ENCODE assay signal across 1 cellular context in the genomic region with DNA sequence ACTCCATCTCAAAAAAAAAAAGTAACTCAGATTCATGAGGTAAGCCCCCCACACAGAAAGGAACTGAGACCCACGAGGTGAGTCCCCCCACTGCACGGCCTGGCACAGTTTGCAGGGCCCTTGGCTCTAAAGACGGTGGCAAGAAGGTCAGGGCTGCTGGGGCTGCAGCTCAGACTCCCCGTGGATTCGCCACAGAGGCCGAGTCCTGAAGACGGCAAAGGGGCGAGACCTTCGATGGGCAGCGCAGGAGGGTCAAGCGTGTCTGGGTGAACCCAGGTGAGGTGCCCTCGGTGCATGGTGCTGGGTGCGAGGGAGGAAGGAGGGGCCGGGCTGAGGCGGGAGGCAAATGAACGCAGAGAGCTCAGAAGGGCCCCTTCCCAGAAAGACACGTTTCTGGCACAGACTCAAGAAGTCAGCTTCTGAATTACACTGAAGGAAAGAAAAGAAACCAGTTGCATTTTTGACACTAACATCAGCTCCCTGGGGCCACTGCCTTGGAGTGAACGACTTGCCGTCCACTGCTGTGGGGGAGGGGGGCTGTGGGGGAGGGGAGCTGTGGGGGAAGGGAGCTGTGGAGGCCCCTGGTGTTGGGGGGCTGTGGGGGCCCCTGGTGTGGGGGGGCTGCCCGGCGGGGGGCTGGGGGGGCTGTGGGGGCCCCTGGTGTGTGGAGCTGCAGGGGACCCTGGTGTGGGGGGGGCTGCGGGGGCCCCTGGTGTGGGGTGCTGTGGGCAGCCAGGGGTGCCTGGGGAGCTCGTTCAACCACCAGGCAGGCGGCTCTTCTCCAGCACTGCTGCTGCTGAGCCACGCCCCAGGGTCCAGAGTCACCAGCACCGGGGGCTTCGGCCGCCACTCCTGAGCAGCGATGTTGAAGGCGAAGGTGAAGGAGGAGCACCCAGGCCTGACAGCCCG.
TF ChIP-seq lines count a peak whose summit lies in the region.

No MANE protein-coding gene starts in this region.

TF ChIP-seq in WTC11, 78 proteins besides CTCF, POLR2A, EP300 and RAD21 (continued from another document):
- TF ChIP-seq CBFB (CRISPR knock-in tag; IDR thresholded peaks at IDR 0.05; ENCODE audit: low read depth) (no peak), JAZF1 (CRISPR knock-in tag; IDR thresholded peaks at IDR 0.05) (no peak), ZNF263 (CRISPR knock-in tag; IDR thresholded peaks at IDR 0.05; ENCODE audit: low read depth) (no peak), RORB (CRISPR knock-in tag; IDR thresholded peaks at IDR 0.05) (no peak), HMGXB4 (CRISPR knock-in tag; IDR thresholded peaks at IDR 0.05) (no peak)
- TF ChIP-seq, protein P1, sequence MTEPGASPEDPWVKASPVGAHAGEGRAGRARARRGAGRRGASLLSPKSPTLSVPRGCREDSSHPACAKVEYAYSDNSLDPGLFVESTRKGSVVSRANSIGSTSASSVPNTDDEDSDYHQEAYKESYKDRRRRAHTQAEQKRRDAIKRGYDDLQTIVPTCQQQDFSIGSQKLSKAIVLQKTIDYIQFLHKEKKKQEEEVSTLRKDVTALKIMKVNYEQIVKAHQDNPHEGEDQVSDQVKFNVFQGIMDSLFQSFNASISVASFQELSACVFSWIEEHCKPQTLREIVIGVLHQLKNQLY (CRISPR knock-in tag; IDR thresholded peaks at IDR 0.05) = no peak
- TF ChIP-seq, protein P2, sequence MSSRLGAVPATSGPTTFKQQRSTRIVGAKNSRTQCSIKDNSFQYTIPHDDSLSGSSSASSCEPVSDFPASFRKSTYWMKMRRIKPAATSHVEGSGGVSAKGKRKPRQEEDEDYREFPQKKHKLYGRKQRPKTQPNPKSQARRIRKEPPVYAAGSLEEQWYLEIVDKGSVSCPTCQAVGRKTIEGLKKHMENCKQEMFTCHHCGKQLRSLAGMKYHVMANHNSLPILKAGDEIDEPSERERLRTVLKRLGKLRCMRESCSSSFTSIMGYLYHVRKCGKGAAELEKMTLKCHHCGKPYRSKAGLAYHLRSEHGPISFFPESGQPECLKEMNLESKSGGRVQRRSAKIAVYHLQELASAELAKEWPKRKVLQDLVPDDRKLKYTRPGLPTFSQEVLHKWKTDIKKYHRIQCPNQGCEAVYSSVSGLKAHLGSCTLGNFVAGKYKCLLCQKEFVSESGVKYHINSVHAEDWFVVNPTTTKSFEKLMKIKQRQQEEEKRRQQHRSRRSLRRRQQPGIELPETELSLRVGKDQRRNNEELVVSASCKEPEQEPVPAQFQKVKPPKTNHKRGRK (CRISPR knock-in tag; IDR thresholded peaks at IDR 0.05; ENCODE audit: borderline replicate concordance) = no peak
- TF ChIP-seq, protein P3, sequence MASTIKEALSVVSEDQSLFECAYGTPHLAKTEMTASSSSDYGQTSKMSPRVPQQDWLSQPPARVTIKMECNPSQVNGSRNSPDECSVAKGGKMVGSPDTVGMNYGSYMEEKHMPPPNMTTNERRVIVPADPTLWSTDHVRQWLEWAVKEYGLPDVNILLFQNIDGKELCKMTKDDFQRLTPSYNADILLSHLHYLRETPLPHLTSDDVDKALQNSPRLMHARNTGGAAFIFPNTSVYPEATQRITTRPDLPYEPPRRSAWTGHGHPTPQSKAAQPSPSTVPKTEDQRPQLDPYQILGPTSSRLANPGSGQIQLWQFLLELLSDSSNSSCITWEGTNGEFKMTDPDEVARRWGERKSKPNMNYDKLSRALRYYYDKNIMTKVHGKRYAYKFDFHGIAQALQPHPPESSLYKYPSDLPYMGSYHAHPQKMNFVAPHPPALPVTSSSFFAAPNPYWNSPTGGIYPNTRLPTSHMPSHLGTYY (CRISPR knock-in tag; IDR thresholded peaks at IDR 0.05) = no peak
